ENCODE assay signal across 19 cellular contexts in genomic region chr22:30318773-30319419, GRCh38. TPM values are rescaled to one million over a fixed set of nuclear protein-coding genes. Genes with fewer than 3 reads are reported as not detected.
DNase-seq lines count a peak whose midpoint lies in the region; ATAC-seq, FAIRE-seq and TF ChIP-seq lines count a peak whose summit lies in the region.
"Had no signal": no experiment of that assay in that cellular context is flagged by ENCODE, and none has a peak within 500 bp of the region (broad histone marks: within the 10 kb centered on the region; RNA-seq: fewer than 3 reads in every experiment).

No MANE protein-coding gene starts in this region.

- no peaks in the 10 kb centered on the region for H3K9me3 Mint-ChIP-seq in activated naive CD4-positive, alpha-beta T cell treated with anti-CD3 and anti-CD28 coated beads, Interleukin-2, amount 50 U/mL, for 72 hours

- peak in 1 of 2 donors; percentile 67 for DNase-seq in cardiac muscle cell (ENCODE audit: low read depth in 1 of 2, low spot score in 1 of 2)
- DNase-seq in Right ventricle myocardium inferior (ENCODE audit: missing footprints) = no peak
- DNase-seq in activated naive CD4-positive, alpha-beta T cell treated with anti-CD3 and anti-CD28 coated beads, Interleukin-2, amount 50 U/mL, for 72 hours (ENCODE audit: low spot score in 2 of 2) = no peak
- DNase-seq in HepG2 (ENCODE audit: low spot score) = no peak
- no peak for DNase-seq in thyroid gland
- DNase-seq in NCI-H1092 (lab: John Stamatoyannopoulos, UW) = no peak
- DNase-seq in Ammon's horn (ENCODE audit: low spot score) = no peak
- DNase-seq: activated CD4-positive, CD25-positive, alpha-beta regulatory T cell; activated effector memory CD4-positive, alpha-beta T cell treated with anti-CD3 and anti-CD28 coated beads, Interleukin-2, amount 50 U/mL, for 16 hours; AML-193; foreskin keratinocyte; left colon; NCI-H1417; NCI-H526; nucleus accumbens; SHP77 treated with DMSO at 0.1 percent for 48 hours had no signal

- H3K27me3 ChIP-seq in cardiac muscle cell (no peaks in the 10 kb centered on the region), HepG2 (ENCODE audit: control insufficient read depth in 1 of 2, insufficient read depth in 2 of 2, low read length in 2 of 2) (no peaks in the 10 kb centered on the region), thyroid gland (no peaks in the 10 kb centered on the region)
- H3K27me3 ChIP-seq: foreskin keratinocyte had no signal

- H3K36me3 ChIP-seq in cardiac muscle cell = no peaks in the 10 kb centered on the region
- H3K36me3 ChIP-seq in HepG2 (replicated peaks in 1 of 2; ENCODE audit: control insufficient read depth in 1 of 2, insufficient read depth in 2 of 2, low read length in 2 of 2) = no peaks in the 10 kb centered on the region
- no peaks in the 10 kb centered on the region for H3K36me3 ChIP-seq in thyroid gland
- H3K36me3 ChIP-seq: HAP-1 had no signal

- H4K20me1 ChIP-seq in HepG2 (ENCODE audit: insufficient read depth, low read length) = no peaks in the 10 kb centered on the region

- H3K4me1 ChIP-seq in cardiac muscle cell (ENCODE audit: low read depth) (peaks cover 4% of the 10 kb centered on the region), HepG2 (ENCODE audit: insufficient read depth, low read length) (peaks cover 50% of the 10 kb centered on the region), thyroid gland (peaks cover 28 to 93% of the 10 kb centered on the region in 2 donors)

- intact Hi-C loops in Right ventricle myocardium inferior (cut with DNase I) (no loop called here), HepG2 (cut with micrococcal nuclease; ENCODE audit: unreplicated experiment) (no loop called here), thyroid gland (cut with DNase I) (no loop called here)

- H3K9me3 ChIP-seq in cardiac muscle cell (ENCODE audit: low read depth) (no peaks in the 10 kb centered on the region), HepG2 (ENCODE audit: low read length) (no peaks in the 10 kb centered on the region), thyroid gland (no peaks in the 10 kb centered on the region)
- H3K9me3 ChIP-seq: HAP-1 had no signal

- no peak overlapping the region for H3K4me2 ChIP-seq in HepG2 (ENCODE audit: low read depth, low read length)

- CTCF ChIA-PET in HepG2 (lab: Yijun Ruan, JAX; ENCODE audit: low intra/inter-chr PET ratio, low total read pairs) = no interaction called here

- peak; percentile 8 for TF ChIP-seq CTCF in cardiac muscle cell (IDR thresholded peaks at IDR 0.05; ENCODE audit: low read depth, low read length)
- peak; percentile 42 for TF ChIP-seq CTCF in HepG2 (CRISPR knock-in tag; IDR thresholded peaks at IDR 0.05)
- no peak for TF ChIP-seq CTCF in thyroid gland (IDR thresholded peaks at IDR 0.05)

- H3K27ac ChIP-seq in cardiac muscle cell (peak overlapping the region; percentile 33), HepG2 (ENCODE audit: extremely low read length, insufficient read depth, low read length) (peak overlapping the region; percentile 73), thyroid gland (peak overlapping the region in 2 of 3 donors; percentile 32 to 41)
- H3K27ac ChIP-seq: foreskin keratinocyte had no signal

- no TSS peak for BruUV-seq in HepG2 (replicated peaks; lab: Mats Ljungman, UMichigan)

- FAIRE-seq in HepG2 (lab: Jason Lieb, UNC) = no peak

- in situ Hi-C loops in HepG2 (cut with HindIII; ENCODE audit: extremely low pct_ligation_motif_present, low pct_unique_long_range_greater_than_20kb) = no loop called here

- H3K9ac ChIP-seq in HepG2 (ENCODE audit: insufficient read depth, low read depth, low read length) = no peak overlapping the region

- 70% methylated on average over 7 of the region's 7 CpGs for WGBS in HepG2 (ENCODE audit: low lambda C conversion rate)
- WGBS in thyroid gland, 2 donors = 79 to 83% methylated on average over 7 of the region's 7 CpGs

- POLR2A ChIA-PET in HepG2 (lab: Yijun Ruan, JAX) = interaction anchor here (2.5 kb wide), 1 partner anchor 8 kb away, joined by 11 read pairs; the partner anchor contains the start of gene TBC1D10A

- TF ChIP-seq EP300 in HepG2 (IDR thresholded peaks at IDR 0.05; ENCODE audit: low read depth in 2 of 2, low read length in 2 of 2) = no peak
- TF ChIP-seq EP300 in HepG2 (CRISPR knock-in tag; IDR thresholded peaks at IDR 0.05; ENCODE audit: borderline replicate concordance) = no peak

- H2AFZ ChIP-seq in HepG2 (ENCODE audit: low read length) = no peak overlapping the region

- H3K36me3 Mint-ChIP-seq in activated naive CD4-positive, alpha-beta T cell treated with anti-CD3 and anti-CD28 coated beads, Interleukin-2, amount 50 U/mL, for 72 hours = peaks cover 0 to 28% of the 10 kb centered on the region in 2 donors

- TF ChIP-seq RAD21 in HepG2 (CRISPR knock-in tag; IDR thresholded peaks at IDR 0.05) = no peak

- no peak for TF ChIP-seq POLR2A in HepG2 (IDR thresholded peaks at IDR 0.05; ENCODE audit: insufficient read depth in 1 of 2, low read depth in 2 of 2, low read length in 2 of 2)
- no peak for TF ChIP-seq POLR2A in thyroid gland (IDR thresholded peaks at IDR 0.05)

- no peaks in the 10 kb centered on the region for H3K79me2 ChIP-seq in HepG2 (ENCODE audit: insufficient read depth, low read length)

- no peak overlapping the region for H3K4me3 ChIP-seq in cardiac muscle cell
- no peak overlapping the region for H3K4me3 ChIP-seq in HepG2 (replicated peaks in 1 of 3; ENCODE audit: insufficient read depth in 1 of 3, low read depth in 2 of 3, low read length in 3 of 3)
- no peak overlapping the region for H3K4me3 ChIP-seq in thyroid gland (replicated peaks in 1 of 3)
- H3K4me3 ChIP-seq: HAP-1 had no signal

- no peak for ATAC-seq in Right ventricle myocardium inferior
- peak in 1 of 2 donors; percentile 25 for ATAC-seq in activated naive CD4-positive, alpha-beta T cell treated with anti-CD3 and anti-CD28 coated beads, Interleukin-2, amount 50 U/mL, for 72 hours
- ATAC-seq in HepG2 = peak; percentile 68
- no peak for ATAC-seq in HG02759 (IDR thresholded peaks at IDR 0.05; ENCODE audit: unreplicated experiment)
- ATAC-seq: foreskin keratinocyte, left colon had no signal

- H3K27ac Mint-ChIP-seq in activated naive CD4-positive, alpha-beta T cell treated with anti-CD3 and anti-CD28 coated beads, Interleukin-2, amount 50 U/mL, for 72 hours = peak overlapping the region; percentile 1 to 61

RNA-seq across cellular contexts. Expression of gene TBC1D10A, which starts 7.8 kb away (rescaled TPM):
- 18.8 and 21.8 TPM in 2 replicates for total RNA-seq in cardiac muscle cell
- 11.8 and 14.9 TPM in 2 replicates for polyA plus RNA-seq in cardiac muscle cell
- 7.1 TPM for total RNA-seq in Right ventricle myocardium inferior
- total RNA-seq in activated naive CD4-positive, alpha-beta T cell treated with anti-CD3 and anti-CD28 coated beads, Interleukin-2, amount 50 U/mL, for 72 hours = 10 to 100 TPM; 27.2 to 36.9 TPM
- 3.6 and 4.2 TPM in 2 replicates for total RNA-seq in HepG2 (2016; rRNA removed; fragmentation: Illumina TruSeq; extraction: Trizol)
- 1.3 and 1.7 TPM in 2 replicates for total RNA-seq in HepG2 (2016; cell fraction: cytosol; rRNA removed; fragmentation: Illumina TruSeq; extraction: Trizol; ENCODE audit: low read depth)
- total RNA-seq in HepG2 (2016; cell fraction: insoluble cytoplasmic fraction; rRNA removed; fragmentation: Illumina TruSeq; extraction: Trizol) = 2.7 and 5.3 TPM in 2 replicates
- total RNA-seq in HepG2 (2016; cell fraction: membrane; rRNA removed; fragmentation: Illumina TruSeq; extraction: Trizol) = 2.2 and 2.6 TPM in 2 replicates
- total RNA-seq in HepG2 (2016; cell fraction: nucleus; rRNA removed; fragmentation: Illumina TruSeq; extraction: Trizol) = 3.0 and 3.7 TPM in 2 replicates
- 4.9 and 6.0 TPM in 2 replicates for polyA plus RNA-seq in HepG2 (2011; rRNA removed)
- polyA plus RNA-seq in HepG2 (2011; cell fraction: cytosol; rRNA removed) = 3.5 and 5.6 TPM in 2 replicates
- polyA plus RNA-seq in HepG2 (2011; cell fraction: nucleus; rRNA removed) = 13.6 and 14.3 TPM in 2 replicates
- polyA plus RNA-seq in HepG2 (2012) = 3.8 and 4.0 TPM in 2 replicates
- 0.68 and 0.98 TPM in 2 replicates for polyA plus RNA-seq in HepG2 (2016; cell fraction: cytosol; fragmentation: Illumina TruSeq; extraction: Trizol; ENCODE audit: low read depth)
- polyA plus RNA-seq in HepG2 (2016; cell fraction: insoluble cytoplasmic fraction; fragmentation: Illumina TruSeq; extraction: Trizol; ENCODE audit: low read depth) = 3.0 and 4.4 TPM in 2 replicates
- polyA plus RNA-seq in HepG2 (2016; cell fraction: membrane; fragmentation: Illumina TruSeq; extraction: Trizol; ENCODE audit: low read depth) = 0.73 and 1.0 TPM in 2 replicates
- 6.5 and 9.4 TPM in 2 replicates for polyA plus RNA-seq in HepG2 (2016; cell fraction: nucleus; fragmentation: Illumina TruSeq; extraction: Trizol; ENCODE audit: insufficient read depth, low read depth)
- 3.0 and 10.8 TPM in 2 replicates for polyA minus RNA-seq in HepG2 (2011; rRNA and poly(A)+ RNA removed; ENCODE audit: low replicate concordance)
- polyA minus RNA-seq in HepG2 (2011; cell fraction: cytosol; rRNA and poly(A)+ RNA removed) = 4.6 and 5.8 TPM in 2 replicates
- polyA minus RNA-seq in HepG2 (2011; cell fraction: nucleus; rRNA and poly(A)+ RNA removed) = 7.8 and 10.4 TPM in 2 replicates
- total RNA-seq in thyroid gland = 10 to 100 TPM; 28.4 to 44.7 (median 35.9) TPM

RNA-seq across cellular contexts. Expression of gene CASTOR1, which starts 29.6 kb away (rescaled TPM):
- total RNA-seq in cardiac muscle cell = 19.0 and 19.6 TPM in 2 replicates
- polyA plus RNA-seq in cardiac muscle cell = 22.2 and 29.0 TPM in 2 replicates
- total RNA-seq in Right ventricle myocardium inferior = 8.2 TPM
- total RNA-seq in activated naive CD4-positive, alpha-beta T cell treated with anti-CD3 and anti-CD28 coated beads, Interleukin-2, amount 50 U/mL, for 72 hours = 1 to 10 TPM; 6.3 to 7.5 TPM
- total RNA-seq in HepG2 (2016; rRNA removed; fragmentation: Illumina TruSeq; extraction: Trizol) = 1.1 and 2.6 TPM in 2 replicates
- total RNA-seq in HepG2 (2016; cell fraction: cytosol; rRNA removed; fragmentation: Illumina TruSeq; extraction: Trizol; ENCODE audit: low read depth) = 0.81 and 0.88 TPM in 2 replicates
- total RNA-seq in HepG2 (2016; cell fraction: insoluble cytoplasmic fraction; rRNA removed; fragmentation: Illumina TruSeq; extraction: Trizol) = 0.70 and 1.2 TPM in 2 replicates
- 2.4 and 2.9 TPM in 2 replicates for total RNA-seq in HepG2 (2016; cell fraction: membrane; rRNA removed; fragmentation: Illumina TruSeq; extraction: Trizol)
- 1.6 and 2.3 TPM in 2 replicates for total RNA-seq in HepG2 (2016; cell fraction: nucleus; rRNA removed; fragmentation: Illumina TruSeq; extraction: Trizol)
- polyA plus RNA-seq in HepG2 (2011; rRNA removed) = 4.4 and 6.2 TPM in 2 replicates
- polyA plus RNA-seq in HepG2 (2011; cell fraction: cytosol; rRNA removed) = 2.6 and 3.9 TPM in 2 replicates
- 14.3 and 18.8 TPM in 2 replicates for polyA plus RNA-seq in HepG2 (2011; cell fraction: nucleus; rRNA removed)
- 2.3 and 2.7 TPM in 2 replicates for polyA plus RNA-seq in HepG2 (2012)
- polyA plus RNA-seq in HepG2 (2016; cell fraction: cytosol; fragmentation: Illumina TruSeq; extraction: Trizol; ENCODE audit: low read depth) = 0.41 and 0.72 TPM in 2 replicates
- polyA plus RNA-seq in HepG2 (2016; cell fraction: insoluble cytoplasmic fraction; fragmentation: Illumina TruSeq; extraction: Trizol; ENCODE audit: low read depth) = 0.73 and 1.3 TPM in 2 replicates
- polyA plus RNA-seq in HepG2 (2016; cell fraction: membrane; fragmentation: Illumina TruSeq; extraction: Trizol; ENCODE audit: low read depth) = 0.99 and 1.3 TPM in 2 replicates
- polyA plus RNA-seq in HepG2 (2016; cell fraction: nucleus; fragmentation: Illumina TruSeq; extraction: Trizol; ENCODE audit: insufficient read depth, low read depth) = 2.4 TPM in 1 of 2 replicates, not detected in the other
- polyA minus RNA-seq in HepG2 (2011; rRNA and poly(A)+ RNA removed; ENCODE audit: low replicate concordance) = 1.4 and 5.7 TPM in 2 replicates
- 0.97 and 1.6 TPM in 2 replicates for polyA minus RNA-seq in HepG2 (2011; cell fraction: cytosol; rRNA and poly(A)+ RNA removed)
- polyA minus RNA-seq in HepG2 (2011; cell fraction: nucleus; rRNA and poly(A)+ RNA removed) = 2.3 and 2.9 TPM in 2 replicates
- 10 to 100 TPM; 16.5 to 36.0 (median 27.7) TPM for total RNA-seq in thyroid gland

RNA-seq across cellular contexts. Expression of gene SF3A1, which starts 37.8 kb away (rescaled TPM):
- 90.5 and 160 TPM in 2 replicates for total RNA-seq in cardiac muscle cell
- polyA plus RNA-seq in cardiac muscle cell = 92.6 and 124 TPM in 2 replicates
- 95.4 TPM for total RNA-seq in Right ventricle myocardium inferior
- 100 to 1,000 TPM; 229 to 281 TPM for total RNA-seq in activated naive CD4-positive, alpha-beta T cell treated with anti-CD3 and anti-CD28 coated beads, Interleukin-2, amount 50 U/mL, for 72 hours
- total RNA-seq in HepG2 (2016; rRNA removed; fragmentation: Illumina TruSeq; extraction: Trizol) = 22.0 and 31.8 TPM in 2 replicates
- 9.8 and 11.6 TPM in 2 replicates for total RNA-seq in HepG2 (2016; cell fraction: cytosol; rRNA removed; fragmentation: Illumina TruSeq; extraction: Trizol; ENCODE audit: low read depth)
- 20.9 and 27.0 TPM in 2 replicates for total RNA-seq in HepG2 (2016; cell fraction: insoluble cytoplasmic fraction; rRNA removed; fragmentation: Illumina TruSeq; extraction: Trizol)
- 13.8 and 16.2 TPM in 2 replicates for total RNA-seq in HepG2 (2016; cell fraction: membrane; rRNA removed; fragmentation: Illumina TruSeq; extraction: Trizol)
- 23.6 and 29.5 TPM in 2 replicates for total RNA-seq in HepG2 (2016; cell fraction: nucleus; rRNA removed; fragmentation: Illumina TruSeq; extraction: Trizol)
- 10.0 and 16.2 TPM in 2 replicates for polyA plus RNA-seq in HepG2 (2011; rRNA removed)
- 5.3 and 6.6 TPM in 2 replicates for polyA plus RNA-seq in HepG2 (2011; cell fraction: cytosol; rRNA removed)
- polyA plus RNA-seq in HepG2 (2011; cell fraction: nucleus; rRNA removed) = 42.5 and 51.9 TPM in 2 replicates
- polyA plus RNA-seq in HepG2 (2012) = 38.4 and 47.2 TPM in 2 replicates
- polyA plus RNA-seq in HepG2 (2016; cell fraction: cytosol; fragmentation: Illumina TruSeq; extraction: Trizol; ENCODE audit: low read depth) = 5.6 and 6.5 TPM in 2 replicates
- polyA plus RNA-seq in HepG2 (2016; cell fraction: insoluble cytoplasmic fraction; fragmentation: Illumina TruSeq; extraction: Trizol; ENCODE audit: low read depth) = 22.2 and 52.1 TPM in 2 replicates
- 8.5 and 15.3 TPM in 2 replicates for polyA plus RNA-seq in HepG2 (2016; cell fraction: membrane; fragmentation: Illumina TruSeq; extraction: Trizol; ENCODE audit: low read depth)
- 40.6 and 47.6 TPM in 2 replicates for polyA plus RNA-seq in HepG2 (2016; cell fraction: nucleus; fragmentation: Illumina TruSeq; extraction: Trizol; ENCODE audit: insufficient read depth, low read depth)
- 43.5 and 95.1 TPM in 2 replicates for polyA minus RNA-seq in HepG2 (2011; rRNA and poly(A)+ RNA removed; ENCODE audit: low replicate concordance)
- 61.1 and 71.4 TPM in 2 replicates for polyA minus RNA-seq in HepG2 (2011; cell fraction: cytosol; rRNA and poly(A)+ RNA removed)
- polyA minus RNA-seq in HepG2 (2011; cell fraction: nucleus; rRNA and poly(A)+ RNA removed) = 49.2 and 53.6 TPM in 2 replicates
- total RNA-seq in thyroid gland = 100 to 1,000 TPM in 3 of 4 donors, 10 to 100 TPM in 1; 52.8 to 193 (median 135) TPM

RNA-seq across cellular contexts. Expression of gene CCDC157, which starts 37.9 kb away (rescaled TPM):
- 8.7 and 12.9 TPM in 2 replicates for total RNA-seq in cardiac muscle cell
- polyA plus RNA-seq in cardiac muscle cell = 5.0 and 7.1 TPM in 2 replicates
- 0.46 TPM for total RNA-seq in Right ventricle myocardium inferior
- 1 to 10 TPM in 1 of 2 donors, not detected in 1; 2.9 TPM for total RNA-seq in activated naive CD4-positive, alpha-beta T cell treated with anti-CD3 and anti-CD28 coated beads, Interleukin-2, amount 50 U/mL, for 72 hours
- 0.98 and 1.6 TPM in 2 replicates for total RNA-seq in HepG2 (2016; rRNA removed; fragmentation: Illumina TruSeq; extraction: Trizol)
- 2.1 and 2.2 TPM in 2 replicates for total RNA-seq in HepG2 (2016; cell fraction: cytosol; rRNA removed; fragmentation: Illumina TruSeq; extraction: Trizol; ENCODE audit: low read depth)
- total RNA-seq in HepG2 (2016; cell fraction: insoluble cytoplasmic fraction; rRNA removed; fragmentation: Illumina TruSeq; extraction: Trizol) = 0.79 and 1.9 TPM in 2 replicates
- 1.9 and 3.1 TPM in 2 replicates for total RNA-seq in HepG2 (2016; cell fraction: membrane; rRNA removed; fragmentation: Illumina TruSeq; extraction: Trizol)
- total RNA-seq in HepG2 (2016; cell fraction: nucleus; rRNA removed; fragmentation: Illumina TruSeq; extraction: Trizol) = 1.4 and 1.6 TPM in 2 replicates
- polyA plus RNA-seq in HepG2 (2011; rRNA removed) = 1.4 and 2.3 TPM in 2 replicates
- polyA plus RNA-seq in HepG2 (2011; cell fraction: cytosol; rRNA removed) = 1.1 and 1.8 TPM in 2 replicates
- polyA plus RNA-seq in HepG2 (2011; cell fraction: nucleus; rRNA removed) = 5.8 and 7.1 TPM in 2 replicates
- polyA plus RNA-seq in HepG2 (2012) = 0.64 and 1.3 TPM in 2 replicates
- polyA plus RNA-seq in HepG2 (2016; cell fraction: cytosol; fragmentation: Illumina TruSeq; extraction: Trizol; ENCODE audit: low read depth) = 3.4 and 4.1 TPM in 2 replicates
- polyA plus RNA-seq in HepG2 (2016; cell fraction: insoluble cytoplasmic fraction; fragmentation: Illumina TruSeq; extraction: Trizol; ENCODE audit: low read depth) = 1.2 and 1.5 TPM in 2 replicates
- polyA plus RNA-seq in HepG2 (2016; cell fraction: membrane; fragmentation: Illumina TruSeq; extraction: Trizol; ENCODE audit: low read depth) = 2.2 and 3.2 TPM in 2 replicates
- 3.1 and 3.2 TPM in 2 replicates for polyA plus RNA-seq in HepG2 (2016; cell fraction: nucleus; fragmentation: Illumina TruSeq; extraction: Trizol; ENCODE audit: insufficient read depth, low read depth)
- 2.6 and 4.7 TPM in 2 replicates for polyA minus RNA-seq in HepG2 (2011; rRNA and poly(A)+ RNA removed; ENCODE audit: low replicate concordance)
- 0.79 and 1.4 TPM in 2 replicates for polyA minus RNA-seq in HepG2 (2011; cell fraction: cytosol; rRNA and poly(A)+ RNA removed)
- 1.9 and 3.0 TPM in 2 replicates for polyA minus RNA-seq in HepG2 (2011; cell fraction: nucleus; rRNA and poly(A)+ RNA removed)
- 10 to 100 TPM in 3 of 4 donors, 1 to 10 TPM in 1; 8.1 to 18.3 (median 15.6) TPM for total RNA-seq in thyroid gland

RNA-seq across cellular contexts. Expression of gene OSM, which starts 52.2 kb away (rescaled TPM):
- total RNA-seq in cardiac muscle cell (not detected in 2 replicates), Right ventricle myocardium inferior (0.19 TPM), HepG2 (2016; rRNA removed; fragmentation: Illumina TruSeq; extraction: Trizol) (not detected in 2 replicates), thyroid gland (under 1 TPM in 1 of 4 donors, not detected in 3; 0.40 TPM)
- polyA plus RNA-seq in cardiac muscle cell (not detected in 2 replicates), HepG2 (2011; rRNA removed) (0.07 TPM in 1 of 2 replicates, not detected in the other)
- 10 to 100 TPM; 16.1 to 40.4 TPM for total RNA-seq in activated naive CD4-positive, alpha-beta T cell treated with anti-CD3 and anti-CD28 coated beads, Interleukin-2, amount 50 U/mL, for 72 hours
- not detected in 2 replicates for total RNA-seq in HepG2 (2016; cell fraction: cytosol; rRNA removed; fragmentation: Illumina TruSeq; extraction: Trizol; ENCODE audit: low read depth)
- not detected in 2 replicates for total RNA-seq in HepG2 (2016; cell fraction: insoluble cytoplasmic fraction; rRNA removed; fragmentation: Illumina TruSeq; extraction: Trizol)
- not detected in 2 replicates for total RNA-seq in HepG2 (2016; cell fraction: membrane; rRNA removed; fragmentation: Illumina TruSeq; extraction: Trizol)
- not detected in 2 replicates for total RNA-seq in HepG2 (2016; cell fraction: nucleus; rRNA removed; fragmentation: Illumina TruSeq; extraction: Trizol)
- 0.05 TPM in 1 of 2 replicates, not detected in the other for polyA plus RNA-seq in HepG2 (2011; cell fraction: cytosol; rRNA removed)
- not detected in 2 replicates for polyA plus RNA-seq in HepG2 (2011; cell fraction: nucleus; rRNA removed)
- 0.07 TPM in 1 of 2 replicates, not detected in the other for polyA plus RNA-seq in HepG2 (2012)
- not detected in 2 replicates for polyA plus RNA-seq in HepG2 (2016; cell fraction: cytosol; fragmentation: Illumina TruSeq; extraction: Trizol; ENCODE audit: low read depth)
- not detected in 2 replicates for polyA plus RNA-seq in HepG2 (2016; cell fraction: insoluble cytoplasmic fraction; fragmentation: Illumina TruSeq; extraction: Trizol; ENCODE audit: low read depth)
- not detected in 2 replicates for polyA plus RNA-seq in HepG2 (2016; cell fraction: membrane; fragmentation: Illumina TruSeq; extraction: Trizol; ENCODE audit: low read depth)
- polyA plus RNA-seq in HepG2 (2016; cell fraction: nucleus; fragmentation: Illumina TruSeq; extraction: Trizol; ENCODE audit: insufficient read depth, low read depth) = not detected in 2 replicates
- polyA minus RNA-seq in HepG2 (2011; rRNA and poly(A)+ RNA removed; ENCODE audit: low replicate concordance) = not detected in 2 replicates
- polyA minus RNA-seq in HepG2 (2011; cell fraction: cytosol; rRNA and poly(A)+ RNA removed) = not detected in 2 replicates
- not detected in 2 replicates for polyA minus RNA-seq in HepG2 (2011; cell fraction: nucleus; rRNA and poly(A)+ RNA removed)
- total RNA-seq: dermis microvascular lymphatic vessel endothelial cell, foreskin keratinocyte had no signal
- polyA plus RNA-seq: foreskin keratinocyte had no signal

Comparison
In these comparisons a context has a peak if more than half of its experiments do, and no peak if none do; other contexts are left out.
1. CTCF ChIP-seq: peak in cardiac muscle cell (single experiment) and HepG2 (single experiment); none in thyroid gland (0 of 6).
2. Peak in every context shown above with its lines, with median percentiles within 50 percentile points of each other: H3K27ac ChIP-seq.